8 cellular contexts compared by ENCODE assay signal in genomic region chr6:4008324-4009047, GRCh38.
A peak's percentile ranks its signal among the peaks of the same experiment; 100 is the strongest.
DNase-seq lines count a peak whose midpoint lies in the region; ATAC-seq, FAIRE-seq and TF ChIP-seq lines count a peak whose summit lies in the region.

No MANE protein-coding gene starts in this region.

- no peak for TF ChIP-seq POLR2A in K562 (conservative IDR thresholded peaks at IDR 0.05)

- peaks cover 22% of the 10 kb centered on the region for H3K4me1 Mint-ChIP-seq in type B pancreatic cell (ENCODE audit: unreplicated experiment)

- peak; percentile 24 for DNase-seq in BE2C
- DNase-seq in GM19239 (ENCODE audit: insufficient read length, low spot score): no peak
- peak; percentile 83 for DNase-seq in NCI-H82 (lab: John Stamatoyannopoulos, UW)
- DNase-seq in K562 (ENCODE audit: extremely low read depth in 1 of 4, low spot score in 3 of 4): peak in 3 of 4 experiments; percentile 24 to 50 (median 38)
- DNase-seq in left colon: no peak
- no peak for DNase-seq in type B pancreatic cell (ENCODE audit: extremely low spot score, unreplicated experiment)
- no peak for DNase-seq in islet precursor cell
- DNase-seq in stimulated activated CD4-positive, alpha-beta T cell treated with anti-CD3 and anti-CD28 coated beads, Interleukin-2, amount 100 ng/mL, for 24 hours: no peak

- in situ Hi-C loops in K562 (cut with MboI): no loop called here

- H2AFZ ChIP-seq in K562 (ENCODE audit: low read depth, low read length): no peak overlapping the region

- peak; percentile 69 to 74 for TF ChIP-seq RAD21 in K562 (CRISPR knock-in tag; conservative IDR thresholded peaks at IDR 0.05 in 1 of 2, IDR thresholded peaks at IDR 0.05 in 1 of 2)

- H4K20me1 ChIP-seq in K562 (replicated peaks; ENCODE audit: control insufficient read depth, insufficient read depth, low read length): no peaks in the 10 kb centered on the region; the same call in 1 of the 2 replicates

- H3K4me2 ChIP-seq in K562 (ENCODE audit: insufficient read depth, low read length): no peak overlapping the region

- BruUV-seq in K562 (replicated peaks; lab: Mats Ljungman, UMichigan): no TSS peak

- peaks cover 3% of the 10 kb centered on the region; the same call in 1 of the 2 replicates for H3K4me1 ChIP-seq in BE2C
- peaks cover 0 to 9% of the 10 kb centered on the region in 2 experiments; a peak in 3 of 5 replicates for H3K4me1 ChIP-seq in K562 (replicated peaks in 1 of 2; ENCODE audit: control insufficient read depth in 2 of 2, insufficient read depth in 2 of 2, low read length in 2 of 2)

- H3K27me3 Mint-ChIP-seq in type B pancreatic cell: no peaks in the 10 kb centered on the region

- no peaks in the 10 kb centered on the region; the same call in 1 of the 2 replicates for H3K36me3 ChIP-seq in BE2C
- peaks cover 14% of the 10 kb centered on the region; the same call in 2 of the 3 replicates for H3K36me3 ChIP-seq in K562 (ENCODE audit: control insufficient read depth, insufficient read depth, low read length)

- H3K4me3 ChIP-seq in BE2C (ENCODE audit: low read depth, low read length): no peak overlapping the region
- H3K4me3 ChIP-seq in K562: no peak overlapping the region

- peaks cover 13% of the 10 kb centered on the region for H3K36me3 Mint-ChIP-seq in type B pancreatic cell

- intact Hi-C loops in K562 (cut with micrococcal nuclease): loop anchor here (5.0 kb wide), 1 partner anchor 266 kb away; no protein-coding TSS in a partner anchor
- intact Hi-C loops in left colon (cut with DNase I, micrococcal nuclease): no loop called here

- WGBS in K562 (ENCODE audit: insufficient coverage, low coverage, missing lambda C conversion rate): 63% methylated on average over 3 of the region's 3 CpGs

- H3K9me3 Mint-ChIP-seq in type B pancreatic cell: no peaks in the 10 kb centered on the region

- H3K9me1 ChIP-seq in K562 (ENCODE audit: control insufficient read depth, insufficient read depth, low read length): no peaks in the 10 kb centered on the region

- H3K9me3 ChIP-seq in BE2C (no peaks in the 10 kb centered on the region), K562 (replicated peaks; ENCODE audit: control insufficient read depth, insufficient read depth, low read depth, low read length) (no peaks in the 10 kb centered on the region)

- H3K27ac Mint-ChIP-seq in type B pancreatic cell: peak overlapping the region; percentile 82

- H3K27me3 ChIP-seq in BE2C (no peaks in the 10 kb centered on the region), K562 (ENCODE audit: control insufficient read depth in 2 of 2, insufficient read depth in 2 of 2, low read length in 2 of 2) (no peaks in the 10 kb centered on the region)

- ATAC-seq in K562 (peak; percentile 58), left colon (peak; percentile 98)

- no peak overlapping the region; the same call in 2 of the 3 replicates for H3K27ac ChIP-seq in K562 (ENCODE audit: extremely low read depth, low read depth, low read length)

- H3K4me3 Mint-ChIP-seq in type B pancreatic cell: no peak overlapping the region

- TF ChIP-seq CTCF in BE2C (IDR thresholded peaks at IDR 0.05; ENCODE audit: low read depth, low read length): peak; percentile 61
- TF ChIP-seq CTCF in K562 (IDR thresholded peaks at IDR 0.05 in 2 of 3, conservative IDR thresholded peaks at IDR 0.05 in 1 of 3; ENCODE audit: insufficient read depth in 2 of 3, low read depth in 1 of 3, low read length in 3 of 3): peak; percentile 38 to 72 (median 45); a peak in 4 of 6 replicates
- TF ChIP-seq CTCF in type B pancreatic cell (conservative IDR thresholded peaks at IDR 0.05): peak; percentile 71

- TF ChIP-seq EP300 in K562 (IDR thresholded peaks at IDR 0.05; ENCODE audit: low read length): peak; percentile 53; the same call in 1 of the 2 replicates

- FAIRE-seq in GM19239 (lab: Jason Lieb, UNC): peak; percentile 75
- no peak for FAIRE-seq in K562 (lab: Jason Lieb, UNC)

- H3K9ac ChIP-seq in K562 (ENCODE audit: insufficient read depth in 1 of 2, low read depth in 2 of 2, low read length in 2 of 2): no peak overlapping the region

- POLR2A ChIA-PET in K562 (lab: Yijun Ruan, JAX): interaction anchor here (0.7 to 1.7 kb wide), 4 partner anchors 10 to 41 kb away, joined by 3 to 7 read pairs (median 5); a partner anchor contains a TSS

- CTCF ChIA-PET in K562 (lab: Yijun Ruan, JAX; ENCODE audit: low intra/inter-chr PET ratio): interaction anchor here (0.8 to 1.9 kb wide), 5 partner anchors 17 to 266 kb away, joined by 3 to 22 read pairs (median 3); no protein-coding TSS in a partner anchor

- peaks cover 32% of the 10 kb centered on the region for H3K79me2 ChIP-seq in K562 (ENCODE audit: control insufficient read depth, insufficient read depth, low read length)

TF ChIP-seq in K562, 482 proteins besides CTCF, POLR2A, EP300 and RAD21 (continues in another document):
- TF ChIP-seq SUPT5H (IDR thresholded peaks at IDR 0.05) (no peak), USF1 (CRISPR knock-in tag; IDR thresholded peaks at IDR 0.05) (no peak), TRIM24 (IDR thresholded peaks at IDR 0.05) (peak in 1 of 2 experiments; percentile 68; a peak in 2 of 4 replicates), ELF1 (tag; IDR thresholded peaks at IDR 0.05) (no peak), KLF6 (CRISPR knock-in tag; IDR thresholded peaks at IDR 0.05; ENCODE audit: borderline replicate concordance) (no peak), ATF4 (CRISPR knock-in tag; IDR thresholded peaks at IDR 0.05) (peak; percentile 52; the same call in 1 of the 2 replicates), ZHX1 (conservative IDR thresholded peaks at IDR 0.05; ENCODE audit: low read length) (no peak), ESRRA (IDR thresholded peaks at IDR 0.05; ENCODE audit: borderline replicate concordance, low read depth) (peak; percentile 76), DACH1 (IDR thresholded peaks at IDR 0.05; ENCODE audit: partially characterized antibody) (peak; percentile 20), THRB (CRISPR knock-in tag; conservative IDR thresholded peaks at IDR 0.05) (0 out of 2 replicates have a peak, but pooled peaks have one; percentile 33), ZNF324 (CRISPR knock-in tag; IDR thresholded peaks at IDR 0.05) (no peak), ZBTB7A (IDR thresholded peaks at IDR 0.05; ENCODE audit: borderline replicate concordance, control insufficient read depth, low read depth, low read length) (no peak), ZNF263 (CRISPR knock-in tag; IDR thresholded peaks at IDR 0.05; ENCODE audit: borderline replicate concordance) (no peak), DEAF1 (CRISPR knock-in tag; IDR thresholded peaks at IDR 0.05) (peak; percentile 57), ZNF224 (CRISPR knock-in tag; IDR thresholded peaks at IDR 0.05) (no peak)

Comparison
In these comparisons a context has a peak if more than half of its experiments do, and no peak if none do; other contexts are left out.
1. DNase-seq: peak in BE2C (single experiment), NCI-H82 (single experiment) and K562 (3 of 4); none in GM19239 (single experiment), left colon (0 of 2), type B pancreatic cell (single experiment), islet precursor cell (single experiment) and stimulated activated CD4-positive, alpha-beta T cell treated with anti-CD3 and anti-CD28 coated beads, Interleukin-2, amount 100 ng/mL, for 24 hours (0 of 2).
2. Peak in every context shown above with its lines, with median percentiles within 50 percentile points of each other: CTCF ChIP-seq.